Comparison of ENCODE assay signal across 13 cellular contexts in the genomic region with DNA sequence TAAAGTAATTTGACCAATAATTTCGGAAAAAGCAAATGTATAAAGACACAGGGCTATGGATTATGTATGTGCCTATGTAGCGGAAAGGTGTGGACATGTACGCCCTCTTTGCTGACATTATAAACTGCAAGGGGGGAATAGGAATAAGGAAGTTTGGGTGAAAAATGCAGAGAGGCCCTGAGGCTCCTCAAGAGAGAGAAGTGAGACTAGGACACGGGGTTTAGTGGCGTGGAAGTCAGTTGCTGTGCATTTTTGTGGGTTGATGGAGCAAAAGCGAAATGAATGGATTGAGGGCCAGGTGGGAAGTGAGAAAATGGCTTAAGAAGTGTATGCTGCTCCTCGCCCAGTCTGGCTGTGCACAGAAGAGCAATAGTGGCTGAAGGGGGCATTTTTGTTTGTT.
A peak's percentile ranks its signal among the peaks of the same experiment; 100 is the strongest.
DNase-seq lines count a peak whose midpoint lies in the region; ATAC-seq, FAIRE-seq and TF ChIP-seq lines count a peak whose summit lies in the region.
"Had no signal": no experiment of that assay in that cellular context is flagged by ENCODE, and none has a peak within 500 bp of the region (broad histone marks: within the 10 kb centered on the region; RNA-seq: fewer than 3 reads in every experiment).

No MANE protein-coding gene starts in this region.

- H2AFZ ChIP-seq in neural progenitor cell (replicated peaks) = no peak overlapping the region

- H3K27me3 Mint-ChIP-seq in neural progenitor cell (ENCODE audit: insufficient read depth, low read depth) = peaks cover 2% of the 10 kb centered on the region

- peak overlapping the region; percentile 31 for H3K27ac Mint-ChIP-seq in neural progenitor cell

- H3K4me1 Mint-ChIP-seq in neural progenitor cell = peaks cover 33% of the 10 kb centered on the region

- ATAC-seq in GM21825 (IDR thresholded peaks at IDR 0.05; ENCODE audit: unreplicated experiment) = no peak
- ATAC-seq: stimulated activated naive CD8-positive, alpha-beta T cell treated with anti-CD3 and anti-CD28 coated beads, Interleukin-15, Interleukin-2, amounts not matched to agents 100 U/mL and 50 U/mL, for 24 hours had no signal

- TF ChIP-seq CTCF in NB4 (IDR thresholded peaks at IDR 0.05; ENCODE audit: low read depth, low read length) (no peak), colonic mucosa (IDR thresholded peaks at IDR 0.05) (no peak), neural progenitor cell (IDR thresholded peaks at IDR 0.05) (no peak)

- H4K20me1 ChIP-seq in neural progenitor cell (ENCODE audit: low read depth) = no peaks in the 10 kb centered on the region

- H3K27ac ChIP-seq in colonic mucosa = peak overlapping the region; percentile 48
- no peak overlapping the region for H3K27ac ChIP-seq in neural progenitor cell

- no peak overlapping the region for H3K4me3 ChIP-seq in NB4 (ENCODE audit: low read depth, low read length)
- H3K4me3 ChIP-seq in colonic mucosa = no peak overlapping the region
- H3K4me3 ChIP-seq in neural progenitor cell = no peak overlapping the region

- no peak overlapping the region for H3K4me2 ChIP-seq in neural progenitor cell

- H3K79me2 ChIP-seq in neural progenitor cell (ENCODE audit: low read depth) = no peaks in the 10 kb centered on the region

- H3K4me3 Mint-ChIP-seq in neural progenitor cell = no peak overlapping the region

- H3K36me3 ChIP-seq in colonic mucosa (no peaks in the 10 kb centered on the region), neural progenitor cell (no peaks in the 10 kb centered on the region)

- H3K36me3 Mint-ChIP-seq in neural progenitor cell = peaks cover 17% of the 10 kb centered on the region

- TF ChIP-seq POLR2A in GM12892 (IDR thresholded peaks at IDR 0.05; ENCODE audit: low read depth, low read length) (no peak), NB4 (IDR thresholded peaks at IDR 0.05; ENCODE audit: extremely low read depth, insufficient read length) (no peak)

- intact Hi-C loops in colonic mucosa (cut with DNase I) = loop anchor here (5.0 to 10.0 kb wide), 2 partner anchors 54 to 98 kb away; partner anchors contain the start of gene B3GNT7

- H3F3A ChIP-seq in neural progenitor cell (ENCODE audit: low read depth) = peaks cover 21% of the 10 kb centered on the region

- DNase-seq in GM12892 (ENCODE audit: insufficient read length) = no peak
- DNase-seq in NB4 (ENCODE audit: low read depth) = peak; percentile 63
- DNase-seq in colonic mucosa = no peak
- DNase-seq in neural progenitor cell (ENCODE audit: low spot score) = no peak
- DNase-seq in NCI-H2029 treated with DMSO at 0.1 percent for 48 hours (lab: John Stamatoyannopoulos, UW) = no peak
- DNase-seq in mesenteric fat pad (ENCODE audit: low spot score) = no peak
- DNase-seq in NCI-H2171 (lab: John Stamatoyannopoulos, UW) = no peak
- DNase-seq: activated CD4-positive, alpha-beta T cell treated with anti-CD3 and anti-CD28 coated beads, Interleukin-2, amount 50 U/mL, for 4 hours; MM.1S; NCI-H526; stimulated activated naive CD8-positive, alpha-beta T cell treated with anti-CD3 and anti-CD28 coated beads, Interleukin-15, Interleukin-2, amounts not matched to agents 100 U/mL and 50 U/mL, for 24 hours; T-helper 1 cell had no signal

- no peaks in the 10 kb centered on the region for H3K9me3 Mint-ChIP-seq in neural progenitor cell

- no peaks in the 10 kb centered on the region for H3K4me1 ChIP-seq in colonic mucosa
- H3K4me1 ChIP-seq in neural progenitor cell = peaks cover 16% of the 10 kb centered on the region

- FAIRE-seq in GM12892 (lab: Jason Lieb, UNC) = peak; percentile 51

- no peaks in the 10 kb centered on the region for H3K9me3 ChIP-seq in colonic mucosa
- H3K9me3 ChIP-seq in neural progenitor cell (ENCODE audit: low read depth) = no peaks in the 10 kb centered on the region

- H3K27me3 ChIP-seq in colonic mucosa (no peaks in the 10 kb centered on the region), neural progenitor cell (no peaks in the 10 kb centered on the region)

- H3K9ac ChIP-seq in colonic mucosa (ENCODE audit: low read depth in 2 of 2, low read length in 2 of 2) (peak overlapping the region in 1 of 2 donors; percentile 14), neural progenitor cell (no peak overlapping the region)
